3 cellular contexts compared by ENCODE assay signal in the genomic region with DNA sequence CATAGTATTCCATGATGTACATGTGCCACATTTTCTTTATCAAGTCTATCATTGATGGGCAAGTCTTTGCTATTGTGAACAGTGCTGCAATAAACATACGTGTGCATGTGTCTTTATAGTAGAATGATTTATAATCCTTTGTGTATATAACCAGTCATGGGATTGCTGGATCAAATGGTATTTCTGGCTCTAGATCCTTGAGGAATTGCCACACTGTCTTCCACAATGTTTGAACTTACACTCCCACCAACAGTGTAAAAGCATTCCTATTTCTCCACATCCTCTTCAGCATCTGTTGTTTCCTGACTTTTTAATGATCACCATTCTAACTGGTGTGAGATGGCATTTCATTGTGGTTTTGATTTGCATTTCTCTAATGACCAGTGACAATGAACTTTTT. TPM values are rescaled to one million over a fixed set of nuclear protein-coding genes. Genes with fewer than 3 reads are reported as not detected.
"Had no signal": no experiment of that assay in that cellular context is flagged by ENCODE, and none has a peak within 500 bp of the region (broad histone marks: within the 10 kb centered on the region; RNA-seq: fewer than 3 reads in every experiment).

No MANE protein-coding gene starts in this region.

RNA-seq across cellular contexts. Expression of a gene that starts 60.0 kb away (rescaled TPM):
- total RNA-seq: activated CD4-positive, alpha-beta T cell treated with anti-CD3 and anti-CD28 coated beads, Interleukin-2, amount 10 ng/mL, durations not matched to agents 24 days and 14 days; activated CD8-positive, alpha-beta memory T cell treated with anti-CD3 and anti-CD28 coated beads, Interleukin-2, amount 10 ng/mL, durations not matched to agents 7 days and 5 days; activated CD8-positive, alpha-beta T cell treated with anti-CD3 and anti-CD28 coated beads, Interleukin-2, amount 10 ng/mL, durations not matched to agents 7 days and 5 days had no signal
